ENCODE assay signal across 23 cellular contexts in the genomic region with DNA sequence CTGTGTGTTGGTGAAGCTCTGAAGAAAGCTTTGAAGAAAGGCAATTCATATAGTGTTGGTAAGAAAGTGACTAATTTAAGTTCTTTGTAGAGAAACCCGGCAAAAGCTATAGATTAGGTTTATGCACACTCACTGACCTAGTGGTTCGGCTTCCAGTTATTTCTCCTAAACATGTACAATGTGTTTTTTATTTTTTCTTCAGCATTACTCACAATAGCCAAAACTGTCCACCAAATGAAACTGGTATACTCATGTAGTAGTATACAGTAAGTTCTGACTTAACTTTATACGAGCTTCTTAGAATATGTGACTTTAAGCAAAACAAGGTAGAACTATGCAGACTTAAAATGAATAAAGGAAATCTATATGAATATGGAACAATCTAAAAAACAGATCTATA.
"Had no signal": no experiment of that assay in that cellular context is flagged by ENCODE, and none has a peak within 500 bp of the region (broad histone marks: within the 10 kb centered on the region; RNA-seq: fewer than 3 reads in every experiment).

No MANE protein-coding gene starts in this region.

- DNase-seq: activated CD4-positive, alpha-beta memory T cell treated with anti-CD3 and anti-CD28 coated beads for 36 hours; activated CD4-positive, alpha-beta T cell treated with anti-CD3 and anti-CD28 coated beads for 1 hour; activated CD4-positive, alpha-beta T cell treated with anti-CD3 and anti-CD28 coated beads, Interleukin-2, amount 10 ng/mL, durations not matched to agents 24 days and 14 days; activated CD8-positive, alpha-beta memory T cell treated with anti-CD3 and anti-CD28 coated beads for 24 hours; activated effector memory CD4-positive, alpha-beta T cell treated with anti-CD3 and anti-CD28 coated beads, Interleukin-2, amount 50 U/mL, for 16 hours; activated naive CD4-positive, alpha-beta T cell treated with anti-CD3 and anti-CD28 coated beads for 36 hours; activated T-cell treated with anti-CD3 and anti-CD28 coated beads, Interleukin-2, amount 50 U/mL, for 4 hours; amniotic stem cell; anterior cingulate cortex; brain microvascular endothelial cell; dorsolateral prefrontal cortex; effector memory CD4-positive, alpha-beta T cell; endodermal cell; head of caudate nucleus; T-helper 2 cell had no signal

- H3K27me3 ChIP-seq: brain microvascular endothelial cell, dorsolateral prefrontal cortex had no signal

- H3K4me1 Mint-ChIP-seq: endodermal cell, WTC11 had no signal

- H3K4me3 Mint-ChIP-seq: activated CD4-positive, alpha-beta memory T cell treated with anti-CD3 and anti-CD28 coated beads for 36 hours; activated CD4-positive, alpha-beta T cell treated with anti-CD3 and anti-CD28 coated beads, Interleukin-2, amount 10 ng/mL, durations not matched to agents 24 days and 14 days; activated naive CD4-positive, alpha-beta T cell treated with anti-CD3 and anti-CD28 coated beads for 36 hours; activated naive CD4-positive, alpha-beta T cell treated with anti-CD3 and anti-CD28 coated beads, Interleukin-2, amount 50 U/mL, for 24 hours; activated T-cell treated with anti-CD3 and anti-CD28 coated beads, Interleukin-2, amount 50 U/mL, for 4 hours; central memory CD8-positive, alpha-beta T cell; dendritic cell treated with granulocyte-macrophage colony-stimulating factor and Interleukin-4, amounts not matched to agents 40 ng/mL and 50 ng/mL, for 4 days; endodermal cell; WTC11 had no signal

- H3K4me3 ChIP-seq: coronary artery, dorsolateral prefrontal cortex had no signal

- H3K27me3 Mint-ChIP-seq: activated CD4-positive, alpha-beta memory T cell treated with anti-CD3 and anti-CD28 coated beads for 36 hours; activated CD4-positive, alpha-beta T cell treated with anti-CD3 and anti-CD28 coated beads, Interleukin-2, amount 10 ng/mL, durations not matched to agents 24 days and 14 days; activated naive CD4-positive, alpha-beta T cell treated with anti-CD3 and anti-CD28 coated beads, Interleukin-2, amount 50 U/mL, for 24 hours; central memory CD8-positive, alpha-beta T cell; dendritic cell treated with granulocyte-macrophage colony-stimulating factor and Interleukin-4, amounts not matched to agents 40 ng/mL and 50 ng/mL, for 4 days had no signal

- H3K9me3 Mint-ChIP-seq: activated naive CD4-positive, alpha-beta T cell treated with anti-CD3 and anti-CD28 coated beads, Interleukin-2, amount 50 U/mL, for 24 hours; central memory CD8-positive, alpha-beta T cell had no signal

- ATAC-seq: activated T-cell treated with anti-CD3 and anti-CD28 coated beads, Interleukin-2, amount 50 U/mL, for 4 hours; esophagus mucosa; WTC11 had no signal

- H3K27ac ChIP-seq: brain microvascular endothelial cell, coronary artery, VCaP had no signal

- H3K27ac Mint-ChIP-seq: activated CD4-positive, alpha-beta memory T cell treated with anti-CD3 and anti-CD28 coated beads for 36 hours; activated CD4-positive, alpha-beta T cell treated with anti-CD3 and anti-CD28 coated beads, Interleukin-2, amount 10 ng/mL, durations not matched to agents 24 days and 14 days; activated naive CD4-positive, alpha-beta T cell treated with anti-CD3 and anti-CD28 coated beads for 36 hours; activated naive CD4-positive, alpha-beta T cell treated with anti-CD3 and anti-CD28 coated beads, Interleukin-2, amount 50 U/mL, for 24 hours; activated T-helper 2 cell treated with anti-CD3 and anti-CD28 coated beads, Interferon-gamma antibody, Interleukin-2, Interleukin-4, amounts not matched to agents 10 μg/mL and 5 μg/mL and 100 μg/mL, durations not matched to agents 14 hours and 24 hours and 36 hours; dendritic cell treated with granulocyte-macrophage colony-stimulating factor and Interleukin-4, amounts not matched to agents 40 ng/mL and 50 ng/mL, for 4 days; endodermal cell; WTC11 had no signal
